1 cellular context compared by ENCODE assay signal in the genomic region with DNA sequence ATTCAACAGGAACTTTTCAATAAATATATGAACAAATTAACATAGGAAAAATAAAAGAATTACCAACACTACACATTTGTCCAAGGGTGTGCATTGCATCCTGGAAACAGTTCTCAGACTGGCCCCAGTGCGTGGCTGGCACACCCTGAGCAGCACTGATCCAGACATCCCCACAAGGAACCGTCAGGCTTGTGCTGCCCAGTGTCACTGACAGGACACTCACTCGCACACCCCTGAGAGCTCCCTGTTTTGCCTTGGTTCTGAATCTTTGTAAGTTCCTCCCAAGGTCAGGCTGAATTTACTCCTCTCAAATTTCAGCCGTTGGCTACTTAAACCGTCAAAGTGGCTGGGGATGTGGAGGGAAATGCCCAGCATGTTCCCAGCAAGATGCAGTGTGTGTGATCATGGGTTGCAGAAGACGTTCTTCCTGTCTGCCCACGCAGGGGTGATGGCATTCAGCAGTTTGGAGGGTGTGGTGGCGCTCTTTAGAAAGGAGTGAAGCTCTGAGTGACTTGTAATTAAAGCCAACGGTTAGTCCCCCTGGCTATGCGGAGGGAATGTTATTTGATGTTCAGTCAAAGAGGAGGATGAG.
TF ChIP-seq lines count a peak whose summit lies in the region.

No MANE protein-coding gene starts in this region.

TF ChIP-seq in GM12878, 131 proteins besides CTCF, POLR2A, EP300 and RAD21 (continued from another document and continues in another):
- TF ChIP-seq, protein P1, sequence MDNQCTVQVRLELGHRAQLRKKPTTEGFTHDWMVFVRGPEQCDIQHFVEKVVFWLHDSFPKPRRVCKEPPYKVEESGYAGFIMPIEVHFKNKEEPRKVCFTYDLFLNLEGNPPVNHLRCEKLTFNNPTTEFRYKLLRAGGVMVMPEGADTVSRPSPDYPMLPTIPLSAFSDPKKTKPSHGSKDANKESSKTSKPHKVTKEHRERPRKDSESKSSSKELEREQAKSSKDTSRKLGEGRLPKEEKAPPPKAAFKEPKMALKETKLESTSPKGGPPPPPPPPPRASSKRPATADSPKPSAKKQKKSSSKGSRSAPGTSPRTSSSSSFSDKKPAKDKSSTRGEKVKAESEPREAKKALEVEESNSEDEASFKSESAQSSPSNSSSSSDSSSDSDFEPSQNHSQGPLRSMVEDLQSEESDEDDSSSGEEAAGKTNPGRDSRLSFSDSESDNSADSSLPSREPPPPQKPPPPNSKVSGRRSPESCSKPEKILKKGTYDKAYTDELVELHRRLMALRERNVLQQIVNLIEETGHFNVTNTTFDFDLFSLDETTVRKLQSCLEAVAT (IDR thresholded peaks at IDR 0.05): no peak
- TF ChIP-seq CHD1 (IDR thresholded peaks at IDR 0.05; ENCODE audit: low read depth, low read length): no peak
- no peak for TF ChIP-seq STAT3 (IDR thresholded peaks at IDR 0.05; ENCODE audit: low read depth, low read length)
- TF ChIP-seq YY1 (IDR thresholded peaks at IDR 0.05; ENCODE audit: low read depth, low read length): no peak
- TF ChIP-seq WRNIP1 (IDR thresholded peaks at IDR 0.05; ENCODE audit: borderline replicate concordance, low read depth, low read length): no peak
- peak; percentile 60; the same call in 1 of the 2 replicates for TF ChIP-seq CREM (IDR thresholded peaks at IDR 0.05; ENCODE audit: low read depth)
- peak; percentile 75 for TF ChIP-seq CREB1 (IDR thresholded peaks at IDR 0.05; ENCODE audit: low read depth)
- TF ChIP-seq, protein P2, sequence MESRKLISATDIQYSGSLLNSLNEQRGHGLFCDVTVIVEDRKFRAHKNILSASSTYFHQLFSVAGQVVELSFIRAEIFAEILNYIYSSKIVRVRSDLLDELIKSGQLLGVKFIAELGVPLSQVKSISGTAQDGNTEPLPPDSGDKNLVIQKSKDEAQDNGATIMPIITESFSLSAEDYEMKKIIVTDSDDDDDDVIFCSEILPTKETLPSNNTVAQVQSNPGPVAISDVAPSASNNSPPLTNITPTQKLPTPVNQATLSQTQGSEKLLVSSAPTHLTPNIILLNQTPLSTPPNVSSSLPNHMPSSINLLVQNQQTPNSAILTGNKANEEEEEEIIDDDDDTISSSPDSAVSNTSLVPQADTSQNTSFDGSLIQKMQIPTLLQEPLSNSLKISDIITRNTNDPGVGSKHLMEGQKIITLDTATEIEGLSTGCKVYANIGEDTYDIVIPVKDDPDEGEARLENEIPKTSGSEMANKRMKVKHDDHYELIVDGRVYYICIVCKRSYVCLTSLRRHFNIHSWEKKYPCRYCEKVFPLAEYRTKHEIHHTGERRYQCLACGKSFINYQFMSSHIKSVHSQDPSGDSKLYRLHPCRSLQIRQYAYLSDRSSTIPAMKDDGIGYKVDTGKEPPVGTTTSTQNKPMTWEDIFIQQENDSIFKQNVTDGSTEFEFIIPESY (IDR thresholded peaks at IDR 0.05): no peak
- TF ChIP-seq BMI1 (IDR thresholded peaks at IDR 0.05; ENCODE audit: borderline replicate concordance): no peak
- TF ChIP-seq SREBF1 (IDR thresholded peaks at IDR 0.05; ENCODE audit: low read length): no peak
- TF ChIP-seq, protein P3, sequence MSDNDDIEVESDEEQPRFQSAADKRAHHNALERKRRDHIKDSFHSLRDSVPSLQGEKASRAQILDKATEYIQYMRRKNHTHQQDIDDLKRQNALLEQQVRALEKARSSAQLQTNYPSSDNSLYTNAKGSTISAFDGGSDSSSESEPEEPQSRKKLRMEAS (IDR thresholded peaks at IDR 0.05; ENCODE audit: low read depth, low read length): peak; percentile 30; the same call in 1 of the 2 replicates
- TF ChIP-seq, protein P4, sequence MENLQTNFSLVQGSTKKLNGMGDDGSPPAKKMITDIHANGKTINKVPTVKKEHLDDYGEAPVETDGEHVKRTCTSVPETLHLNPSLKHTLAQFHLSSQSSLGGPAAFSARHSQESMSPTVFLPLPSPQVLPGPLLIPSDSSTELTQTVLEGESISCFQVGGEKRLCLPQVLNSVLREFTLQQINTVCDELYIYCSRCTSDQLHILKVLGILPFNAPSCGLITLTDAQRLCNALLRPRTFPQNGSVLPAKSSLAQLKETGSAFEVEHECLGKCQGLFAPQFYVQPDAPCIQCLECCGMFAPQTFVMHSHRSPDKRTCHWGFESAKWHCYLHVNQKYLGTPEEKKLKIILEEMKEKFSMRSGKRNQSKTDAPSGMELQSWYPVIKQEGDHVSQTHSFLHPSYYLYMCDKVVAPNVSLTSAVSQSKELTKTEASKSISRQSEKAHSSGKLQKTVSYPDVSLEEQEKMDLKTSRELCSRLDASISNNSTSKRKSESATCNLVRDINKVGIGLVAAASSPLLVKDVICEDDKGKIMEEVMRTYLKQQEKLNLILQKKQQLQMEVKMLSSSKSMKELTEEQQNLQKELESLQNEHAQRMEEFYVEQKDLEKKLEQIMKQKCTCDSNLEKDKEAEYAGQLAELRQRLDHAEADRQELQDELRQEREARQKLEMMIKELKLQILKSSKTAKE (IDR thresholded peaks at IDR 0.05; ENCODE audit: low read depth, poor library complexity, severe bottlenecking): no peak
- TF ChIP-seq BCL11A (IDR thresholded peaks at IDR 0.05; ENCODE audit: low read depth, low read length): 0 out of 2 replicates have a peak, but pooled peaks have one; percentile 41
- no peak for TF ChIP-seq SPI1 (IDR thresholded peaks at IDR 0.05; ENCODE audit: borderline replicate concordance, insufficient read depth, low read depth, low read length)
- TF ChIP-seq SMARCA5 (IDR thresholded peaks at IDR 0.05): no peak; the same call in 1 of the 2 replicates
- TF ChIP-seq ESRRA (IDR thresholded peaks at IDR 0.05; ENCODE audit: low read length): no peak
- no peak for TF ChIP-seq PAX5 (IDR thresholded peaks at IDR 0.05; ENCODE audit: borderline replicate concordance, low read depth, low read length)
- no peak for TF ChIP-seq SIN3A (IDR thresholded peaks at IDR 0.05; ENCODE audit: low read depth, low read length)
- no peak for TF ChIP-seq SIX5 (IDR thresholded peaks at IDR 0.05; ENCODE audit: low read depth, low read length, severe bottlenecking)
- TF ChIP-seq POLR2AphosphoS2 (IDR thresholded peaks at IDR 0.05; ENCODE audit: low read depth, low read length): no peak
- TF ChIP-seq TAF1 (IDR thresholded peaks at IDR 0.05; ENCODE audit: borderline replicate concordance, low read depth, low read length): 0 out of 2 replicates have a peak, but pooled peaks have one; percentile 15
- no peak for TF ChIP-seq LARP7 (IDR thresholded peaks at IDR 0.05)
- TF ChIP-seq ZNF622 (IDR thresholded peaks at IDR 0.05): no peak
- TF ChIP-seq RBBP5 (conservative IDR thresholded peaks at IDR 0.05): no peak
- no peak for TF ChIP-seq NR2C1 (IDR thresholded peaks at IDR 0.05)
- no peak for TF ChIP-seq ZNF207 (IDR thresholded peaks at IDR 0.05; ENCODE audit: borderline replicate concordance)
- no peak for TF ChIP-seq MEF2A (IDR thresholded peaks at IDR 0.05; ENCODE audit: insufficient read depth, low read depth, low read length)
- TF ChIP-seq, protein P5, sequence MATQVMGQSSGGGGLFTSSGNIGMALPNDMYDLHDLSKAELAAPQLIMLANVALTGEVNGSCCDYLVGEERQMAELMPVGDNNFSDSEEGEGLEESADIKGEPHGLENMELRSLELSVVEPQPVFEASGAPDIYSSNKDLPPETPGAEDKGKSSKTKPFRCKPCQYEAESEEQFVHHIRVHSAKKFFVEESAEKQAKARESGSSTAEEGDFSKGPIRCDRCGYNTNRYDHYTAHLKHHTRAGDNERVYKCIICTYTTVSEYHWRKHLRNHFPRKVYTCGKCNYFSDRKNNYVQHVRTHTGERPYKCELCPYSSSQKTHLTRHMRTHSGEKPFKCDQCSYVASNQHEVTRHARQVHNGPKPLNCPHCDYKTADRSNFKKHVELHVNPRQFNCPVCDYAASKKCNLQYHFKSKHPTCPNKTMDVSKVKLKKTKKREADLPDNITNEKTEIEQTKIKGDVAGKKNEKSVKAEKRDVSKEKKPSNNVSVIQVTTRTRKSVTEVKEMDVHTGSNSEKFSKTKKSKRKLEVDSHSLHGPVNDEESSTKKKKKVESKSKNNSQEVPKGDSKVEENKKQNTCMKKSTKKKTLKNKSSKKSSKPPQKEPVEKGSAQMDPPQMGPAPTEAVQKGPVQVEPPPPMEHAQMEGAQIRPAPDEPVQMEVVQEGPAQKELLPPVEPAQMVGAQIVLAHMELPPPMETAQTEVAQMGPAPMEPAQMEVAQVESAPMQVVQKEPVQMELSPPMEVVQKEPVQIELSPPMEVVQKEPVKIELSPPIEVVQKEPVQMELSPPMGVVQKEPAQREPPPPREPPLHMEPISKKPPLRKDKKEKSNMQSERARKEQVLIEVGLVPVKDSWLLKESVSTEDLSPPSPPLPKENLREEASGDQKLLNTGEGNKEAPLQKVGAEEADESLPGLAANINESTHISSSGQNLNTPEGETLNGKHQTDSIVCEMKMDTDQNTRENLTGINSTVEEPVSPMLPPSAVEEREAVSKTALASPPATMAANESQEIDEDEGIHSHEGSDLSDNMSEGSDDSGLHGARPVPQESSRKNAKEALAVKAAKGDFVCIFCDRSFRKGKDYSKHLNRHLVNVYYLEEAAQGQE (IDR thresholded peaks at IDR 0.05; ENCODE audit: low read depth, low read length): no peak
- TF ChIP-seq MTA2 (IDR thresholded peaks at IDR 0.05; ENCODE audit: low read depth): no peak
- no peak for TF ChIP-seq RCOR1 (conservative IDR thresholded peaks at IDR 0.05; ENCODE audit: low read depth, low read length)
- no peak for TF ChIP-seq EZH2 (IDR thresholded peaks at IDR 0.05; ENCODE audit: borderline replicate concordance, control insufficient read depth, low read depth, low read length)
- TF ChIP-seq, protein P6, sequence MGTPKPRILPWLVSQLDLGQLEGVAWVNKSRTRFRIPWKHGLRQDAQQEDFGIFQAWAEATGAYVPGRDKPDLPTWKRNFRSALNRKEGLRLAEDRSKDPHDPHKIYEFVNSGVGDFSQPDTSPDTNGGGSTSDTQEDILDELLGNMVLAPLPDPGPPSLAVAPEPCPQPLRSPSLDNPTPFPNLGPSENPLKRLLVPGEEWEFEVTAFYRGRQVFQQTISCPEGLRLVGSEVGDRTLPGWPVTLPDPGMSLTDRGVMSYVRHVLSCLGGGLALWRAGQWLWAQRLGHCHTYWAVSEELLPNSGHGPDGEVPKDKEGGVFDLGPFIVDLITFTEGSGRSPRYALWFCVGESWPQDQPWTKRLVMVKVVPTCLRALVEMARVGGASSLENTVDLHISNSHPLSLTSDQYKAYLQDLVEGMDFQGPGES (IDR thresholded peaks at IDR 0.05): no peak
- TF ChIP-seq YBX1 (IDR thresholded peaks at IDR 0.05): no peak
- TF ChIP-seq MTA3 (IDR thresholded peaks at IDR 0.05; ENCODE audit: borderline replicate concordance, low read length): peak; percentile 45; the same call in 1 of the 2 replicates
- TF ChIP-seq ZSCAN29 (IDR thresholded peaks at IDR 0.05): no peak
- TF ChIP-seq NBN (IDR thresholded peaks at IDR 0.05): no peak
- TF ChIP-seq GATAD2B (conservative IDR thresholded peaks at IDR 0.05; ENCODE audit: low read depth): no peak; the same call in 1 of the 2 replicates
- TF ChIP-seq, protein P7, sequence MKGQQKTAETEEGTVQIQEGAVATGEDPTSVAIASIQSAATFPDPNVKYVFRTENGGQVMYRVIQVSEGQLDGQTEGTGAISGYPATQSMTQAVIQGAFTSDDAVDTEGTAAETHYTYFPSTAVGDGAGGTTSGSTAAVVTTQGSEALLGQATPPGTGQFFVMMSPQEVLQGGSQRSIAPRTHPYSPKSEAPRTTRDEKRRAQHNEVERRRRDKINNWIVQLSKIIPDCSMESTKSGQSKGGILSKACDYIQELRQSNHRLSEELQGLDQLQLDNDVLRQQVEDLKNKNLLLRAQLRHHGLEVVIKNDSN (IDR thresholded peaks at IDR 0.05; ENCODE audit: borderline replicate concordance, extremely low read length, insufficient read depth, low read depth, low read length): no peak
- no peak for TF ChIP-seq RB1 (IDR thresholded peaks at IDR 0.05; ENCODE audit: borderline replicate concordance)
- TF ChIP-seq IKZF2 (IDR thresholded peaks at IDR 0.05): no peak; a peak in 1 of 4 replicates
- TF ChIP-seq, protein P8, sequence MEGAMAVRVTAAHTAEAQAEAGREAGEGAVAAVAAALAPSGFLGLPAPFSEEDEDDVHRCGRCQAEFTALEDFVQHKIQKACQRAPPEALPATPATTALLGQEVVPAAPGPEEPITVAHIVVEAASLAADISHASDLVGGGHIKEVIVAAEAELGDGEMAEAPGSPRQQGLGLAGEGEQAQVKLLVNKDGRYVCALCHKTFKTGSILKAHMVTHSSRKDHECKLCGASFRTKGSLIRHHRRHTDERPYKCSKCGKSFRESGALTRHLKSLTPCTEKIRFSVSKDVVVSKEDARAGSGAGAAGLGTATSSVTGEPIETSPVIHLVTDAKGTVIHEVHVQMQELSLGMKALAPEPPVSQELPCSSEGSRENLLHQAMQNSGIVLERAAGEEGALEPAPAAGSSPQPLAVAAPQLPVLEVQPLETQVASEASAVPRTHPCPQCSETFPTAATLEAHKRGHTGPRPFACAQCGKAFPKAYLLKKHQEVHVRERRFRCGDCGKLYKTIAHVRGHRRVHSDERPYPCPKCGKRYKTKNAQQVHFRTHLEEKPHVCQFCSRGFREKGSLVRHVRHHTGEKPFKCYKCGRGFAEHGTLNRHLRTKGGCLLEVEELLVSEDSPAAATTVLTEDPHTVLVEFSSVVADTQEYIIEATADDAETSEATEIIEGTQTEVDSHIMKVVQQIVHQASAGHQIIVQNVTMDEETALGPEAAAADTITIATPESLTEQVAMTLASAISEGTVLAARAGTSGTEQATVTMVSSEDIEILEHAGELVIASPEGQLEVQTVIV (IDR thresholded peaks at IDR 0.05; ENCODE audit: borderline replicate concordance, partially characterized antibody): no peak
- TF ChIP-seq, protein P9, sequence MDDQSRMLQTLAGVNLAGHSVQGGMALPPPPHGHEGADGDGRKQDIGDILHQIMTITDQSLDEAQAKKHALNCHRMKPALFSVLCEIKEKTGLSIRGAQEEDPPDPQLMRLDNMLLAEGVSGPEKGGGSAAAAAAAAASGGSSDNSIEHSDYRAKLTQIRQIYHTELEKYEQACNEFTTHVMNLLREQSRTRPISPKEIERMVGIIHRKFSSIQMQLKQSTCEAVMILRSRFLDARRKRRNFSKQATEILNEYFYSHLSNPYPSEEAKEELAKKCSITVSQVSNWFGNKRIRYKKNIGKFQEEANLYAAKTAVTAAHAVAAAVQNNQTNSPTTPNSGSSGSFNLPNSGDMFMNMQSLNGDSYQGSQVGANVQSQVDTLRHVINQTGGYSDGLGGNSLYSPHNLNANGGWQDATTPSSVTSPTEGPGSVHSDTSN (IDR thresholded peaks at IDR 0.05; ENCODE audit: insufficient replicate concordance, low read depth, low read length): no peak
- TF ChIP-seq CBX5 (IDR thresholded peaks at IDR 0.05; ENCODE audit: low read depth): no peak
- no peak for TF ChIP-seq ASH2L (IDR thresholded peaks at IDR 0.05; ENCODE audit: borderline replicate concordance, low read depth)
